Comparison of ENCODE assay signal across 8 cellular contexts in the genomic region with DNA sequence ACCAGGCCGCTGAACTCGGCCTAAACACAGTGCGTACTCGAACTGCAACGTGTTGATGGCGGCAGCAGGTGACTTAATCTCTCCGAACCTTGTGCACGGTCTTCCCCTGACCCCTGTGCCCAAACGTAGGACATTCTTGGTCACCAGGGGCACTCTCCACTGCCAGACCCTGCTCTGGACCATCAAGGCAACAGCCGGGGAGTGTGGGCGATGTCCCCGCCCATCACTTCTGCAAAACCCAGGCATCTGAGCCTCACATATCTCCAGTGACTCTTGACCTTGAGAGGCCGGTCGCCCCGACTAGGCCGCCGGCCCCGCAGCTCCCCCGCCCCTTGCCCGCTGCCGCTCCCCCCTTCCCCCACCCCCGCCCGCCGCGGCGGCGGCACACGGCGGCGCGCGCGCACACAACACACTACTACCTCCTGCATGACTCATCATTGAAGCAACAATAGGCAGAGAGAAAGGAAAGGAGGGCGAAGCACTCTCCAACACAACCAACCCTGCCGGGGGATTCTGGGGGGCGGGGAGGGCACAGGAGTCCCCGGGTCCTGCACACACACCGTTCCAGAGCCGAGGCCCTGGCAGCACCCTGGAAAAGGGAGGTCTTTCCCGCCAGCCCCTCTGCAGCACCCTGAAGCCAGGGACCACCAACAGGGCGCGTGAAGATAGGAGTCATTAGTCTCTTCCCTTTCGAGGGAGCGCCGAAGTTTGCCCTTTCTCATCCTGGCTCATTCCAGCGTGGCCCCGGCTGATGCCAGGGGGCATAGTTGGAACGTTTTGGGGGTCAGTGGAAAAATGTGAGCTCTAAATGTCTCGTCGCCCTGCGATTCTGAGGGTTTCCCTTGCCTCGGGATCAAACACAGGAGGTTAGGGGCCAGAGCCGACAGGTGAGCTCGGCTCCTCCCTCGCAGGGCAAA. TPM values are rescaled to one million over a fixed set of nuclear protein-coding genes. Genes with fewer than 3 reads are reported as not detected.
A peak's percentile ranks its signal among the peaks of the same experiment; 100 is the strongest.
DNase-seq lines count a peak whose midpoint lies in the region; ATAC-seq and TF ChIP-seq lines count a peak whose summit lies in the region.

No MANE protein-coding gene starts in this region.

- intact Hi-C loops in lower leg skin (cut with DNase I; ENCODE audit: low total_unique reads) = no loop called here

- no peak for ATAC-seq in GM19397 (IDR thresholded peaks at IDR 0.05; ENCODE audit: unreplicated experiment)
- ATAC-seq in HG03571 (IDR thresholded peaks at IDR 0.05; ENCODE audit: unreplicated experiment) = no peak

- DNase-seq in GM12864 (ENCODE audit: low read depth) (no peak), NCI-H345 (lab: John Stamatoyannopoulos, UW) (peak; percentile 72), dermis blood vessel endothelial cell (peak; percentile 84), lower leg skin (ENCODE audit: low spot score in 2 of 2) (no peak)
- peak; percentile 54 to 55 for DNase-seq in activated CD4-positive, alpha-beta T cell treated with anti-CD3 and anti-CD28 coated beads, Interleukin-2, amount 50 U/mL, for 48 hours
- DNase-seq in stimulated activated CD8-positive, alpha-beta memory T cell treated with anti-CD3 and anti-CD28 coated beads, Interleukin-12 subunit alpha, Interleukin-12 subunit beta, amount 100 ng/mL, for 4 hours (ENCODE audit: low read depth) = peak; percentile 51

- WGBS in lower leg skin, 2 donors = 14 to 24% methylated on average over 32 to 40 of the region's 55 CpGs

- TF ChIP-seq POLR2A in lower leg skin (IDR thresholded peaks at IDR 0.05) = no peak

- peak overlapping the region; percentile 79 for H3K4me3 ChIP-seq in GM12864 (ENCODE audit: low read depth, low read length)
- peak overlapping the region; percentile 94 for H3K4me3 ChIP-seq in lower leg skin (ENCODE audit: low read depth, poor library complexity, severe bottlenecking)

- TF ChIP-seq CTCF in GM12864 (IDR thresholded peaks at IDR 0.05; ENCODE audit: low read depth, low read length, missing control alignments) (no peak), lower leg skin (IDR thresholded peaks at IDR 0.05) (no peak)

RNA-seq across cellular contexts. Expression of gene MNT, which starts 1.9 kb away (rescaled TPM):
- total RNA-seq in dermis blood vessel endothelial cell (3.9 and 5.1 TPM in 2 replicates), lower leg skin (10 to 100 TPM; 10.3 to 28.6 (median 15.4) TPM)

Comparison
In these comparisons a context has a peak if more than half of its experiments do, and no peak if none do; other contexts are left out.
1. DNase-seq: peak in NCI-H345 (single experiment), activated CD4-positive, alpha-beta T cell treated with anti-CD3 and anti-CD28 coated beads, Interleukin-2, amount 50 U/mL, for 48 hours (2 of 2), dermis blood vessel endothelial cell (single experiment) and stimulated activated CD8-positive, alpha-beta memory T cell treated with anti-CD3 and anti-CD28 coated beads, Interleukin-12 subunit alpha, Interleukin-12 subunit beta, amount 100 ng/mL, for 4 hours (single experiment); none in GM12864 (single experiment) and lower leg skin (0 of 2).